In the genomic region with DNA sequence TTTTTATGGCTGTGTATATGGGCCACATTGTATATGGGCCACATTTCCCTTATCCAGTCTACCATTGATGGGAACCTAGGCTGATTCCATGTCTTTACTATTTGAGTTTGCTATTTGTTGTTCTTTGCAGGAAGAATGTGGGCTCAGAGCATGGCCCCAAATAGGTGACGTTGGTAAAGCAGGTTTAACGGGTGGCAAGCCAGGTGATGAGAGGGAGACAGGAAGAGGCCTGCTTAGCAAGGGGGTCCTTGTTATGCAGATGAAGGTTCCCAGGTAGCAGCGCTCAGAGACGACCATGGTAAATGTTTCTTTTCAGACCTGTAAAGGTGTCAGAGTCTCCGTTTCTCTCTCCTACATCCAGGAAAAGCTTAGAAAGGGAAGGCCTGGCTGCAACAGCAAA, we compare ENCODE assay signal across 10 cellular contexts. TPM values are rescaled to one million over a fixed set of nuclear protein-coding genes. Genes with fewer than 3 reads are reported as not detected.
"Had no signal": no experiment of that assay in that cellular context is flagged by ENCODE, and none has a peak within 500 bp of the region (broad histone marks: within the 10 kb centered on the region; RNA-seq: fewer than 3 reads in every experiment).

No MANE protein-coding gene starts in this region.

RNA-seq across cellular contexts. Expression of a gene that starts 28.8 kb away (rescaled TPM):
- total RNA-seq: activated B cell treated with CpG ODN at 0.5 μM for 24 hours; activated CD4-positive, alpha-beta memory T cell treated with anti-CD3 and anti-CD28 coated beads for 36 hours; activated naive CD4-positive, alpha-beta T cell treated with anti-CD3 and anti-CD28 coated beads for 36 hours; activated naive CD4-positive, alpha-beta T cell treated with anti-CD3 and anti-CD28 coated beads, Interleukin-2, amount 50 U/mL, for 72 hours; activated T-cell treated with anti-CD3 and anti-CD28 coated beads, Interleukin-2, amount 50 U/mL, for 4 hours; activated T-helper 1 cell treated with anti-CD3 and anti-CD28 coated beads, Interleukin-12 subunit alpha, Interleukin-12 subunit beta, Interleukin-2, Interleukin-4 antibody, amounts not matched to agents 30 ng/mL and 10 ng/mL and 1 ng/mL, durations not matched to agents 14 hours and 24 hours and 36 hours; T-helper 17 cell had no signal

RNA-seq across cellular contexts. Expression of a gene that starts 48.1 kb away (rescaled TPM):
- total RNA-seq: activated B cell treated with CpG ODN at 0.5 μM for 24 hours; activated CD4-positive, alpha-beta memory T cell treated with anti-CD3 and anti-CD28 coated beads for 36 hours; activated naive CD4-positive, alpha-beta T cell treated with anti-CD3 and anti-CD28 coated beads for 36 hours; activated T-cell treated with anti-CD3 and anti-CD28 coated beads, Interleukin-2, amount 50 U/mL, for 4 hours; adrenal gland; PC-3; SJSA1 had no signal
